ENCODE assay signal across 1 cellular context in genomic region chr14:28756896-28757570, GRCh38.
A peak's percentile ranks its signal among the peaks of the same experiment; 100 is the strongest.
TF ChIP-seq lines count a peak whose summit lies in the region.

No MANE protein-coding gene starts in this region.

TF ChIP-seq in HepG2, 621 proteins besides CTCF, POLR2A, EP300 and RAD21 (continued from another document and continues in another):
- TF ChIP-seq ZHX2 (IDR thresholded peaks at IDR 0.05; ENCODE audit: low read depth) (no peak), ZHX2 (CRISPR knock-in tag; IDR thresholded peaks at IDR 0.05; ENCODE audit: borderline replicate concordance) (no peak), KDM1A (CRISPR knock-in tag; IDR thresholded peaks at IDR 0.05) (no peak), ZBTB38 (CRISPR knock-in tag; IDR thresholded peaks at IDR 0.05) (no peak), RNF219 (CRISPR knock-in tag; IDR thresholded peaks at IDR 0.05) (no peak), RFXANK (CRISPR knock-in tag; IDR thresholded peaks at IDR 0.05) (0 out of 2 replicates have a peak, but pooled peaks have one; percentile 21), ZNF451 (CRISPR knock-in tag; IDR thresholded peaks at IDR 0.05) (no peak), DRAP1 (CRISPR knock-in tag; IDR thresholded peaks at IDR 0.05) (no peak), E2F1 (CRISPR knock-in tag; IDR thresholded peaks at IDR 0.05) (no peak), ZSCAN30 (CRISPR knock-in tag; IDR thresholded peaks at IDR 0.05) (no peak), CHCHD3 (CRISPR knock-in tag; IDR thresholded peaks at IDR 0.05) (no peak), ZFP36 (IDR thresholded peaks at IDR 0.05; ENCODE audit: borderline replicate concordance, low read depth, low read length, partially characterized antibody) (no peak), RCOR2 (CRISPR knock-in tag; IDR thresholded peaks at IDR 0.05) (no peak), ZNF839 (CRISPR knock-in tag; IDR thresholded peaks at IDR 0.05; ENCODE audit: borderline replicate concordance) (no peak), ZBTB37 (CRISPR knock-in tag; IDR thresholded peaks at IDR 0.05) (no peak), SYNCRIP (IDR thresholded peaks at IDR 0.05; ENCODE audit: insufficient read depth, low read depth, low read length) (no peak), AFF4 (CRISPR knock-in tag; IDR thresholded peaks at IDR 0.05) (no peak), CSRNP1 (CRISPR knock-in tag; IDR thresholded peaks at IDR 0.05) (no peak), HOXA5 (CRISPR knock-in tag; IDR thresholded peaks at IDR 0.05) (no peak), MTF2 (CRISPR knock-in tag; IDR thresholded peaks at IDR 0.05; ENCODE audit: borderline replicate concordance) (peak; percentile 98), ARID3A (IDR thresholded peaks at IDR 0.05; ENCODE audit: low read depth, low read length) (peak; percentile 34; the same call in 1 of the 2 replicates), GLMP (CRISPR knock-in tag; IDR thresholded peaks at IDR 0.05; ENCODE audit: borderline replicate concordance) (no peak), KLF12 (CRISPR knock-in tag; IDR thresholded peaks at IDR 0.05; ENCODE audit: borderline replicate concordance) (no peak), ASH2L (IDR thresholded peaks at IDR 0.05; ENCODE audit: insufficient read length, low read depth, low read length) (no peak), RFX3 (CRISPR knock-in tag; IDR thresholded peaks at IDR 0.05) (no peak), MATR3 (CRISPR knock-in tag; IDR thresholded peaks at IDR 0.05) (no peak), CEBPG (CRISPR knock-in tag; IDR thresholded peaks at IDR 0.05) (no peak), NFIC (IDR thresholded peaks at IDR 0.05; ENCODE audit: low read length) (no peak), MTF1 (CRISPR knock-in tag; IDR thresholded peaks at IDR 0.05) (no peak), ZNF292 (CRISPR knock-in tag; IDR thresholded peaks at IDR 0.05; ENCODE audit: borderline replicate concordance, low read depth) (no peak), TEAD3 (CRISPR knock-in tag; optimal IDR thresholded peaks at IDR 0.05; ENCODE audit: borderline replicate concordance) (peak; percentile 7), NFYC (CRISPR knock-in tag; IDR thresholded peaks at IDR 0.05) (no peak), ZNF616 (CRISPR knock-in tag; IDR thresholded peaks at IDR 0.05; ENCODE audit: low read depth) (no peak), ZNF7 (CRISPR knock-in tag; IDR thresholded peaks at IDR 0.05) (no peak), ZFP36L1 (CRISPR knock-in tag; IDR thresholded peaks at IDR 0.05) (no peak), GRHL1 (CRISPR knock-in tag; conservative IDR thresholded peaks at IDR 0.05) (no peak), TFDP1 (CRISPR knock-in tag; IDR thresholded peaks at IDR 0.05; ENCODE audit: borderline replicate concordance) (peak; percentile 67; the same call in 1 of the 2 replicates)
